Comparison of ENCODE assay signal across 8 cellular contexts in genomic region chr3:138068579-138069174, GRCh38. TPM values are rescaled to one million over a fixed set of nuclear protein-coding genes. Genes with fewer than 3 reads are reported as not detected.
DNase-seq lines count a peak whose midpoint lies in the region; ATAC-seq and TF ChIP-seq lines count a peak whose summit lies in the region.

No MANE protein-coding gene starts in this region.

- intact Hi-C loops in tibial artery (cut with DNase I; ENCODE audit: low total_unique reads): loop anchor here (1.0 kb wide), 1 partner anchor 49 kb away; no protein-coding TSS in a partner anchor

- peak; percentile 78 for ATAC-seq in GM21576 (IDR thresholded peaks at IDR 0.05; ENCODE audit: unreplicated experiment)
- ATAC-seq in activated T-helper 17 cell treated with anti-CD3 and anti-CD28 coated beads, Interleukin-2, amount 50 U/mL, for 72 hours (replicated peaks): peak; percentile 54
- peak; percentile 89 for ATAC-seq in foreskin keratinocyte

- H3K27me3 Mint-ChIP-seq in activated T-helper 17 cell treated with anti-CD3 and anti-CD28 coated beads, Interleukin-2, amount 50 U/mL, for 72 hours: peaks cover 26% of the 10 kb centered on the region

- H3K27ac Mint-ChIP-seq in activated T-helper 17 cell treated with anti-CD3 and anti-CD28 coated beads, Interleukin-2, amount 50 U/mL, for 72 hours: no peak overlapping the region

- no peaks in the 10 kb centered on the region for H3K79me2 ChIP-seq in osteoblast (ENCODE audit: insufficient read depth, low read length)

- H3K36me3 ChIP-seq in osteoblast (ENCODE audit: insufficient read depth, low read length) (peaks cover 65% of the 10 kb centered on the region), tibial artery (peaks cover 42 to 80% (median 66%) of the 10 kb centered on the region in 3 donors)

- H3K4me1 Mint-ChIP-seq in activated T-helper 17 cell treated with anti-CD3 and anti-CD28 coated beads, Interleukin-2, amount 50 U/mL, for 72 hours: peaks cover 7% of the 10 kb centered on the region

- no peaks in the 10 kb centered on the region for H3K36me3 Mint-ChIP-seq in activated T-helper 17 cell treated with anti-CD3 and anti-CD28 coated beads, Interleukin-2, amount 50 U/mL, for 72 hours (ENCODE audit: low read depth)

- H3K27ac ChIP-seq in foreskin keratinocyte (no peak overlapping the region), osteoblast (ENCODE audit: low read depth, low read length) (no peak overlapping the region), tibial artery (no peak overlapping the region)

- TF ChIP-seq CTCF in foreskin keratinocyte (conservative IDR thresholded peaks at IDR 0.05) (peak; percentile 97), osteoblast (IDR thresholded peaks at IDR 0.05; ENCODE audit: extremely low read depth, low read depth, low read length) (peak; percentile 99), tibial artery (IDR thresholded peaks at IDR 0.05) (peak; percentile 93 to 97)

- no peak overlapping the region for H3K4me2 ChIP-seq in osteoblast (ENCODE audit: insufficient read depth, low read length)

- H3K27me3 ChIP-seq in foreskin keratinocyte (no peaks in the 10 kb centered on the region), osteoblast (ENCODE audit: insufficient read depth, low read length) (no peaks in the 10 kb centered on the region), tibial artery (no peaks in the 10 kb centered on the region)

- no peak overlapping the region for H2AFZ ChIP-seq in osteoblast (ENCODE audit: low read length)

- H3K9me3 ChIP-seq in osteoblast (ENCODE audit: low read depth, low read length) (no peaks in the 10 kb centered on the region), tibial artery (no peaks in the 10 kb centered on the region)

- H3K4me3 Mint-ChIP-seq in activated T-helper 17 cell treated with anti-CD3 and anti-CD28 coated beads, Interleukin-2, amount 50 U/mL, for 72 hours: no peak overlapping the region

- H3K9me3 Mint-ChIP-seq in activated T-helper 17 cell treated with anti-CD3 and anti-CD28 coated beads, Interleukin-2, amount 50 U/mL, for 72 hours: no peaks in the 10 kb centered on the region

- peak; percentile 73 for DNase-seq in EL
- peak; percentile 67 for DNase-seq in Jurkat, Clone E6-1 (ENCODE audit: low read depth, low spot score)
- DNase-seq in RPMI8226: peak; percentile 71
- DNase-seq in foreskin keratinocyte: no peak
- peak; percentile 96 for DNase-seq in osteoblast (ENCODE audit: insufficient read length, low spot score, missing footprints)
- peak; percentile 74 to 82 for DNase-seq in tibial artery

- no peaks in the 10 kb centered on the region for H3K4me1 ChIP-seq in foreskin keratinocyte
- H3K4me1 ChIP-seq in osteoblast (ENCODE audit: insufficient read depth, low read length): peaks cover 4% of the 10 kb centered on the region
- H3K4me1 ChIP-seq in tibial artery: no peaks in the 10 kb centered on the region

- peaks cover 11% of the 10 kb centered on the region for H4K20me1 ChIP-seq in osteoblast (ENCODE audit: insufficient read depth, low read length)

- H3K4me3 ChIP-seq in Jurkat, Clone E6-1 (ENCODE audit: low read length): no peak overlapping the region
- H3K4me3 ChIP-seq in osteoblast (ENCODE audit: insufficient read depth, low read length) (no peak overlapping the region), tibial artery (no peak overlapping the region)

RNA-seq across cellular contexts. Expression of gene DZIP1L, which starts 46.7 kb away (rescaled TPM):
- polyA plus RNA-seq in Jurkat, Clone E6-1 (2012; ENCODE audit: insufficient read depth, insufficient read length): 1.5 TPM
- total RNA-seq in activated T-helper 17 cell treated with anti-CD3 and anti-CD28 coated beads, Interleukin-2, amount 50 U/mL, for 72 hours: not detected
- total RNA-seq in foreskin keratinocyte (5.0 and 7.6 TPM in 2 replicates), osteoblast (32.7 and 42.3 TPM in 2 replicates)
- 1.7 and 2.0 TPM in 2 replicates for polyA plus RNA-seq in foreskin keratinocyte

RNA-seq across cellular contexts. Expression of gene CLDN18, which starts 58.7 kb away (rescaled TPM):
- not detected for polyA plus RNA-seq in Jurkat, Clone E6-1 (2012; ENCODE audit: insufficient read depth, insufficient read length)
- not detected for total RNA-seq in activated T-helper 17 cell treated with anti-CD3 and anti-CD28 coated beads, Interleukin-2, amount 50 U/mL, for 72 hours
- total RNA-seq in foreskin keratinocyte: not detected in 2 replicates
- polyA plus RNA-seq in foreskin keratinocyte: not detected in 2 replicates
- not detected in 2 replicates for total RNA-seq in osteoblast

Comparison
In these comparisons a context has a peak if more than half of its experiments do, and no peak if none do; other contexts are left out.
1. DNase-seq: peak in EL (single experiment), Jurkat, Clone E6-1 (single experiment), RPMI8226 (single experiment), osteoblast (single experiment) and tibial artery (2 of 2); none in foreskin keratinocyte (0 of 2).
2. Peak in every context shown above with its lines, with median percentiles within 50 percentile points of each other: ATAC-seq and CTCF ChIP-seq.